ENCODE assay signal across 8 cellular contexts in genomic region chr20:63642518-63643247, GRCh38. TPM values are rescaled to one million over a fixed set of nuclear protein-coding genes. Genes with fewer than 3 reads are reported as not detected.
DNase-seq lines count a peak whose midpoint lies in the region; ATAC-seq and TF ChIP-seq lines count a peak whose summit lies in the region.

No MANE protein-coding gene starts in this region.

- H3K4me1 Mint-ChIP-seq in activated naive CD8-positive, alpha-beta T cell treated with anti-CD3 and anti-CD28 coated beads, Interleukin-2, amount 10 ng/mL, durations not matched to agents 7 days and 5 days: peaks cover 20% of the 10 kb centered on the region

- H4K20me1 ChIP-seq in GM23248 (ENCODE audit: insufficient read depth): no peaks in the 10 kb centered on the region

- no peaks in the 10 kb centered on the region for H3K79me2 ChIP-seq in GM23248 (ENCODE audit: insufficient read depth)

- H2AFZ ChIP-seq in GM23248: peak overlapping the region; percentile 66; the same call in 1 of the 2 replicates
- H2AFZ ChIP-seq in mesenchymal stem cell (ENCODE audit: low read depth, low read length): no peak overlapping the region

- H3K9me3 Mint-ChIP-seq in activated naive CD8-positive, alpha-beta T cell treated with anti-CD3 and anti-CD28 coated beads, Interleukin-2, amount 10 ng/mL, durations not matched to agents 7 days and 5 days: no peaks in the 10 kb centered on the region

- ATAC-seq in activated naive CD8-positive, alpha-beta T cell treated with anti-CD3 and anti-CD28 coated beads, Interleukin-2, amount 10 ng/mL, durations not matched to agents 7 days and 5 days (ENCODE audit: low read depth): no peak
- ATAC-seq in HG02678 (IDR thresholded peaks at IDR 0.05; ENCODE audit: unreplicated experiment) (no peak), GM18868 (IDR thresholded peaks at IDR 0.05; ENCODE audit: unreplicated experiment) (no peak)

- H3K23ac ChIP-seq in mesenchymal stem cell (ENCODE audit: low read length in 2 of 2): no peak overlapping the region

- H3K18ac ChIP-seq in mesenchymal stem cell (ENCODE audit: low read depth in 1 of 2, low read length in 2 of 2): no peak overlapping the region

- H3K27me3 Mint-ChIP-seq in activated naive CD8-positive, alpha-beta T cell treated with anti-CD3 and anti-CD28 coated beads, Interleukin-2, amount 10 ng/mL, durations not matched to agents 7 days and 5 days: no peaks in the 10 kb centered on the region

- no peak overlapping the region for H2AK5ac ChIP-seq in mesenchymal stem cell (ENCODE audit: low read length, severe bottlenecking)

- 59 to 65% methylated on average over 20 to 29 of the region's 31 CpGs for WGBS in GM23248 (ENCODE audit: low coverage in 1 of 2, low lambda C conversion rate in 2 of 2, missing lambda C conversion rate in 2 of 2), 2 experiments
- 17% methylated on average over 25 of the region's 31 CpGs for WGBS in mesenchymal stem cell

- in situ Hi-C loops in GM23248 (cut with MboI): no loop called here
- in situ Hi-C loops in brain microvascular endothelial cell (cut with HindIII; ENCODE audit: low pct_ligation_motif_present, low sequenced_read_pairs): no loop called here

- no peaks in the 10 kb centered on the region for H3K36me3 ChIP-seq in GM23248 (ENCODE audit: low read depth)
- peaks cover 0 to 18% of the 10 kb centered on the region in 2 experiments for H3K36me3 ChIP-seq in mesenchymal stem cell (ENCODE audit: control insufficient read depth in 1 of 2, insufficient read depth in 2 of 2, low read depth in 1 of 2, low read length in 2 of 2)
- no peaks in the 10 kb centered on the region for H3K36me3 ChIP-seq in brain microvascular endothelial cell (replicated peaks)

- POLR2A ChIA-PET in activated naive CD8-positive, alpha-beta T cell treated with anti-CD3 and anti-CD28 coated beads, Interleukin-2, amount 10 ng/mL, durations not matched to agents 7 days and 5 days (lab: Charles Lee): interaction anchor here (0.7 to 5.5 kb wide), 9 partner anchors 11 to 222 kb away, joined by 3 to 109 read pairs (median 10); partner anchors contain the start of genes GMEB2, HELZ2, LIME1 and PPDPF

- no peak overlapping the region for H3K4ac ChIP-seq in mesenchymal stem cell (ENCODE audit: low read depth in 1 of 2, low read length in 2 of 2)

- H3K4me2 ChIP-seq in GM23248 (ENCODE audit: unreplicated experiment) (peak overlapping the region; percentile 76), mesenchymal stem cell (ENCODE audit: low read length, poor library complexity, severe bottlenecking) (peak overlapping the region; percentile 98)

- no peak overlapping the region for H2BK15ac ChIP-seq in mesenchymal stem cell (ENCODE audit: low read depth, poor library complexity, severe bottlenecking)

- peaks cover 2% of the 10 kb centered on the region for H3K36me3 Mint-ChIP-seq in activated naive CD8-positive, alpha-beta T cell treated with anti-CD3 and anti-CD28 coated beads, Interleukin-2, amount 10 ng/mL, durations not matched to agents 7 days and 5 days

- H2BK12ac ChIP-seq in mesenchymal stem cell (ENCODE audit: low read length in 2 of 2): no peak overlapping the region

- TF ChIP-seq CTCF in 22Rv1 (IDR thresholded peaks at IDR 0.05): no peak
- no peak for TF ChIP-seq CTCF in brain microvascular endothelial cell (IDR thresholded peaks at IDR 0.05; ENCODE audit: low read depth, low read length, missing control alignments)

- no peak overlapping the region for H2BK5ac ChIP-seq in mesenchymal stem cell (ENCODE audit: low read depth, low read length, poor library complexity, severe bottlenecking)

- H3K14ac ChIP-seq in mesenchymal stem cell (ENCODE audit: low read length in 2 of 2): no peak overlapping the region

- H3K4me3 Mint-ChIP-seq in activated naive CD8-positive, alpha-beta T cell treated with anti-CD3 and anti-CD28 coated beads, Interleukin-2, amount 10 ng/mL, durations not matched to agents 7 days and 5 days: peak overlapping the region; percentile 78

- H3K9me3 ChIP-seq in GM23248 (ENCODE audit: low read depth) (no peaks in the 10 kb centered on the region), mesenchymal stem cell (ENCODE audit: control insufficient read depth, low read length) (no peaks in the 10 kb centered on the region)

- no peaks in the 10 kb centered on the region for H3F3A ChIP-seq in GM23248 (ENCODE audit: insufficient read depth)

- H4K91ac ChIP-seq in mesenchymal stem cell (ENCODE audit: low read length): no peak overlapping the region

- H3K9me2 ChIP-seq in GM23248 (ENCODE audit: insufficient read depth): no peaks in the 10 kb centered on the region

- no peak overlapping the region for H4K8ac ChIP-seq in mesenchymal stem cell (ENCODE audit: low read length)

- peak overlapping the region; percentile 60 for H3K4me3 ChIP-seq in GM23248
- H3K4me3 ChIP-seq in mesenchymal stem cell (ENCODE audit: insufficient read depth in 1 of 2, low read depth in 1 of 2, low read length in 2 of 2): peak overlapping the region; percentile 62 to 71
- no peak overlapping the region for H3K4me3 ChIP-seq in brain microvascular endothelial cell (ENCODE audit: low read depth, low read length)

- no peak for DNase-seq in GM23248
- no peak for DNase-seq in activated naive CD8-positive, alpha-beta T cell treated with anti-CD3 and anti-CD28 coated beads, Interleukin-2, amount 10 ng/mL, durations not matched to agents 7 days and 5 days
- no peak for DNase-seq in mesenchymal stem cell
- no peak for DNase-seq in NCI-H2029 treated with DMSO at 0.1 percent for 48 hours (lab: John Stamatoyannopoulos, UW)
- no peak for DNase-seq in brain microvascular endothelial cell

- peak overlapping the region; percentile 80 for H3K27ac Mint-ChIP-seq in activated naive CD8-positive, alpha-beta T cell treated with anti-CD3 and anti-CD28 coated beads, Interleukin-2, amount 10 ng/mL, durations not matched to agents 7 days and 5 days

- H3K4me1 ChIP-seq in GM23248 (ENCODE audit: insufficient read depth) (no peaks in the 10 kb centered on the region), mesenchymal stem cell (ENCODE audit: control insufficient read depth, insufficient read depth, low read depth, low read length) (peaks cover 20% of the 10 kb centered on the region)

- no peak overlapping the region for H3K9ac ChIP-seq in GM23248
- no peak overlapping the region for H3K9ac ChIP-seq in mesenchymal stem cell (ENCODE audit: low read length)

- H3K27me3 ChIP-seq in GM23248 (replicated peaks; ENCODE audit: insufficient read depth): no peaks in the 10 kb centered on the region
- H3K27me3 ChIP-seq in mesenchymal stem cell (ENCODE audit: control insufficient read depth in 1 of 2, insufficient read depth in 1 of 2, low read length in 2 of 2): no peaks in the 10 kb centered on the region
- H3K27me3 ChIP-seq in brain microvascular endothelial cell (replicated peaks): no peaks in the 10 kb centered on the region

- H3K27ac ChIP-seq in 22Rv1 (peak overlapping the region; percentile 92), GM23248 (no peak overlapping the region), mesenchymal stem cell (ENCODE audit: low read length, poor library complexity, severe bottlenecking) (no peak overlapping the region), brain microvascular endothelial cell (no peak overlapping the region)

- peak overlapping the region; percentile 5 for H2BK120ac ChIP-seq in mesenchymal stem cell (ENCODE audit: low read depth, low read length)

- H3K79me1 ChIP-seq in mesenchymal stem cell (replicated peaks; ENCODE audit: low read length, poor library complexity, severe bottlenecking): peaks cover 2% of the 10 kb centered on the region

RNA-seq across cellular contexts. Expression of gene STMN3, which starts 10.5 kb away (rescaled TPM):
- 26.8 and 37.6 TPM in 2 replicates for total RNA-seq in GM23248 (2014; rRNA removed; shearing (Covaris generic))
- 18.5 and 18.6 TPM in 2 replicates for polyA plus RNA-seq in GM23248 (2016; fragmentation: Nextera tagmentation; extraction: Ambion mirVana)
- total RNA-seq in activated naive CD8-positive, alpha-beta T cell treated with anti-CD3 and anti-CD28 coated beads, Interleukin-2, amount 10 ng/mL, durations not matched to agents 7 days and 5 days: 10 to 100 TPM; 42.1 to 45.6 TPM
- polyA plus RNA-seq in mesenchymal stem cell (2013, experiment 1 of 2): 11.7 TPM
- 12.0 TPM for polyA plus RNA-seq in mesenchymal stem cell (2013, experiment 2 of 2)

RNA-seq across cellular contexts. Expression of gene RTEL1, which starts 15.4 kb away (rescaled TPM):
- 15.6 and 30.7 TPM in 2 replicates for total RNA-seq in GM23248 (2014; rRNA removed; shearing (Covaris generic))
- polyA plus RNA-seq in GM23248 (2016; fragmentation: Nextera tagmentation; extraction: Ambion mirVana): 8.5 and 8.6 TPM in 2 replicates
- total RNA-seq in activated naive CD8-positive, alpha-beta T cell treated with anti-CD3 and anti-CD28 coated beads, Interleukin-2, amount 10 ng/mL, durations not matched to agents 7 days and 5 days: 10 to 100 TPM; 41.3 to 41.5 TPM
- 9.2 TPM for polyA plus RNA-seq in mesenchymal stem cell (2013, experiment 1 of 2)
- polyA plus RNA-seq in mesenchymal stem cell (2013, experiment 2 of 2): 9.3 TPM

RNA-seq across cellular contexts. Expression of gene GMEB2, which starts 15.8 kb away (rescaled TPM):
- total RNA-seq in GM23248 (2014; rRNA removed; shearing (Covaris generic)): 13.6 and 15.4 TPM in 2 replicates
- 7.7 and 7.8 TPM in 2 replicates for polyA plus RNA-seq in GM23248 (2016; fragmentation: Nextera tagmentation; extraction: Ambion mirVana)
- total RNA-seq in activated naive CD8-positive, alpha-beta T cell treated with anti-CD3 and anti-CD28 coated beads, Interleukin-2, amount 10 ng/mL, durations not matched to agents 7 days and 5 days: 10 to 100 TPM; 20.5 to 21.6 TPM
- polyA plus RNA-seq in mesenchymal stem cell (2013, experiment 1 of 2): 6.6 TPM
- polyA plus RNA-seq in mesenchymal stem cell (2013, experiment 2 of 2): 6.7 TPM

RNA-seq across cellular contexts. Expression of gene TNFRSF6B, which starts 53.8 kb away (rescaled TPM):
- 36.9 and 39.9 TPM in 2 replicates for total RNA-seq in GM23248 (2014; rRNA removed; shearing (Covaris generic))
- polyA plus RNA-seq in GM23248 (2016; fragmentation: Nextera tagmentation; extraction: Ambion mirVana): 17.4 and 17.5 TPM in 2 replicates
- total RNA-seq in activated naive CD8-positive, alpha-beta T cell treated with anti-CD3 and anti-CD28 coated beads, Interleukin-2, amount 10 ng/mL, durations not matched to agents 7 days and 5 days: not detected
- polyA plus RNA-seq in mesenchymal stem cell (2013, experiment 1 of 2): 23.7 TPM
- 23.9 TPM for polyA plus RNA-seq in mesenchymal stem cell (2013, experiment 2 of 2)
